In genomic region chr22:18994056-18994455, GRCh38 we compare ENCODE assay signal across 1 cellular context.
TF ChIP-seq lines count a peak whose summit lies in the region.

No MANE protein-coding gene starts in this region.

TF ChIP-seq in K562, 482 proteins besides CTCF, POLR2A, EP300 and RAD21 (continues in another document):
- TF ChIP-seq NCOA1 (IDR thresholded peaks at IDR 0.05; ENCODE audit: low read depth), result no peak
- TF ChIP-seq ZNF280A (IDR thresholded peaks at IDR 0.05; ENCODE audit: low read depth, partially characterized antibody), result no peak
- TF ChIP-seq LCOR (CRISPR knock-in tag; IDR thresholded peaks at IDR 0.05), result no peak
- TF ChIP-seq ARID4B (CRISPR knock-in tag; IDR thresholded peaks at IDR 0.05), result 0 out of 2 replicates have a peak, but pooled peaks have one; percentile 24
- no peak for TF ChIP-seq SP1 (CRISPR knock-in tag; IDR thresholded peaks at IDR 0.05)
- no peak for TF ChIP-seq DMBX1 (CRISPR knock-in tag; IDR thresholded peaks at IDR 0.05; ENCODE audit: borderline replicate concordance)
- TF ChIP-seq MIER1 (IDR thresholded peaks at IDR 0.05; ENCODE audit: low read depth), result no peak
- TF ChIP-seq FOXP1 (CRISPR knock-in tag; IDR thresholded peaks at IDR 0.05), result 0 out of 2 replicates have a peak, but pooled peaks have one; percentile 52
- no peak for TF ChIP-seq ZSCAN29 (IDR thresholded peaks at IDR 0.05)
- no peak for TF ChIP-seq TEAD4 (IDR thresholded peaks at IDR 0.05; ENCODE audit: low read length)
- TF ChIP-seq TEAD4 (CRISPR knock-in tag; IDR thresholded peaks at IDR 0.05; ENCODE audit: borderline replicate concordance), result peak; percentile 83; the same call in 1 of the 2 replicates
- no peak for TF ChIP-seq ZFPM2 (CRISPR knock-in tag; IDR thresholded peaks at IDR 0.05)
- peak; percentile 58; the same call in 1 of the 2 replicates for TF ChIP-seq THAP12 (CRISPR knock-in tag; IDR thresholded peaks at IDR 0.05)
- TF ChIP-seq CBX1 (IDR thresholded peaks at IDR 0.05; ENCODE audit: low read depth), result no peak
- TF ChIP-seq RCOR1 (IDR thresholded peaks at IDR 0.05; ENCODE audit: borderline replicate concordance in 1 of 2, low read depth in 2 of 2, low read length in 2 of 2), result no peak
- 0 out of 2 replicates have a peak, but pooled peaks have one; percentile 70 for TF ChIP-seq ZNF511 (CRISPR knock-in tag; IDR thresholded peaks at IDR 0.05)
- TF ChIP-seq MEIS2 (IDR thresholded peaks at IDR 0.05; ENCODE audit: partially characterized antibody), result no peak
- TF ChIP-seq CUX1 (CRISPR knock-in tag; IDR thresholded peaks at IDR 0.05), result no peak
- no peak for TF ChIP-seq ETV5 (CRISPR knock-in tag; IDR thresholded peaks at IDR 0.05; ENCODE audit: low read depth)
- TF ChIP-seq FOXK1 (CRISPR knock-in tag; IDR thresholded peaks at IDR 0.05; ENCODE audit: borderline replicate concordance), result no peak
- no peak for TF ChIP-seq GTF3C2 (IDR thresholded peaks at IDR 0.05; ENCODE audit: borderline replicate concordance, extremely low read depth, insufficient read length)
- TF ChIP-seq RREB1 (CRISPR knock-in tag; IDR thresholded peaks at IDR 0.05), result no peak
- no peak for TF ChIP-seq NR0B1 (IDR thresholded peaks at IDR 0.05; ENCODE audit: partially characterized antibody)
- TF ChIP-seq ZNF717 (CRISPR knock-in tag; IDR thresholded peaks at IDR 0.05), result no peak
- TF ChIP-seq ZNF589 (CRISPR knock-in tag; IDR thresholded peaks at IDR 0.05; ENCODE audit: low read depth), result no peak
- no peak for TF ChIP-seq SMARCE1 (IDR thresholded peaks at IDR 0.05)
